Comparison of ENCODE assay signal across 17 cellular contexts in genomic region chr9:13707635-13708410, GRCh38.
DNase-seq lines count a peak whose midpoint lies in the region; ATAC-seq and TF ChIP-seq lines count a peak whose summit lies in the region.
"Had no signal": no experiment of that assay in that cellular context is flagged by ENCODE, and none has a peak within 500 bp of the region (broad histone marks: within the 10 kb centered on the region; RNA-seq: fewer than 3 reads in every experiment).

No MANE protein-coding gene starts in this region.

- DNase-seq in MV-4-11 (lab: John Stamatoyannopoulos, UW) = peak; percentile 90
- DNase-seq in cardiac fibroblast (ENCODE audit: low read depth in 2 of 2) = peak; percentile 94 to 96
- DNase-seq in lung microvascular endothelial cell (ENCODE audit: low read depth in 2 of 2) = peak; percentile 88 to 96
- DNase-seq in amygdala (lab: John Stamatoyannopoulos, UW) = no peak
- no peak for DNase-seq in NCI-H2107 (lab: John Stamatoyannopoulos, UW)
- DNase-seq in inferior parietal cortex (ENCODE audit: extremely low spot score) = no peak
- DNase-seq: activated gamma-delta T cell; gastrocnemius medialis; NCI-H1436 treated with DMSO at 0.1 percent for 48 hours; NCI-H510A; stimulated activated naive CD8-positive, alpha-beta T cell treated with anti-CD3 and anti-CD28 coated beads, Interleukin-15, Interleukin-2, amounts not matched to agents 100 U/mL and 50 U/mL, for 24 hours; T-cell had no signal

- peak; percentile 87 for ATAC-seq in GM19463 (IDR thresholded peaks at IDR 0.05; ENCODE audit: unreplicated experiment)
- no peak for ATAC-seq in HG02678 (IDR thresholded peaks at IDR 0.05; ENCODE audit: unreplicated experiment)
- ATAC-seq: gastrocnemius medialis; stimulated activated naive CD8-positive, alpha-beta T cell treated with anti-CD3 and anti-CD28 coated beads, Interleukin-15, Interleukin-2, amounts not matched to agents 100 U/mL and 50 U/mL, for 24 hours; T-cell had no signal

- TF ChIP-seq CTCF in cardiac fibroblast (IDR thresholded peaks at IDR 0.05; ENCODE audit: low read depth, low read length) = no peak

- H3K4me3 ChIP-seq in cardiac fibroblast (replicated peaks in 1 of 2; ENCODE audit: low read depth in 2 of 2, low read length in 2 of 2) = peak overlapping the region in 1 of 2 donors; percentile 2
- H3K4me3 ChIP-seq: ascending aorta, gastrocnemius medialis, smooth muscle cell, vagina had no signal

Comparison
In these comparisons a context has a peak if more than half of its experiments do, and no peak if none do; other contexts are left out.
1. DNase-seq: peak in MV-4-11 (single experiment), cardiac fibroblast (2 of 2) and lung microvascular endothelial cell (2 of 2); none in amygdala (0 of 56), NCI-H2107 (single experiment) and inferior parietal cortex (single experiment).